Comparison of ENCODE assay signal across 8 cellular contexts in the genomic region with DNA sequence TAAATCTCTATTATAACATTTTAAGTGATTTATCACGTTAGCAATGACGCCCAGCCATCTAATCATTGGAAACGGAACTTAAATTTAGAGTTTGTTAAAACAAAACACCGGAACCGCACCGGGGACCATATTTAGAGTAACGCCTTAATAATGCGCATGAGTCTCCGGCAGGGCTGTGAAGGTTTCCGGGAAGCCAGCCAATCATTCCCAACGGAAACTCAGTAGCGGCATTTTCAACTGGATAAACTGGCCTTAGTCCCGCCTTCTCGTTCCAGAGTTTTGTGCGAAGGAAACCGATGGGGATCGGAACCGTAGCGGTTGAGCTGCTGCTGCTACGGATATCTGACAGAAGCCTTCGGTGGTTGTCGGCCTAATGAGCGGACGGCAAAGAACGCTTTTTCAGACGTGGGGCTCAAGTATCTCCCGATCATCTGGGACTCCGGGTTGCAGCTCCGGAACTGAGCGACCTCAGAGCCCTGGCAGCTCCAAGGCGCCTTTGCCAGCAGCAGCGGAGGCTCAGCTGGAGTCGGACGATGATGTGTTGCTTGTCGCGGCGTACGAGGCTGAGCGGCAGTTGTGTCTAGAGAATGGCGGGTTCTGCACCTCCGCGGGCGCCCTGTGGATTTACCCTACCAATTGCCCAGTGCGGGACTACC. TPM values are rescaled to one million over a fixed set of nuclear protein-coding genes. Genes with fewer than 3 reads are reported as not detected.
DNase-seq lines count a peak whose midpoint lies in the region; ATAC-seq and TF ChIP-seq lines count a peak whose summit lies in the region.

A gene with protein sequence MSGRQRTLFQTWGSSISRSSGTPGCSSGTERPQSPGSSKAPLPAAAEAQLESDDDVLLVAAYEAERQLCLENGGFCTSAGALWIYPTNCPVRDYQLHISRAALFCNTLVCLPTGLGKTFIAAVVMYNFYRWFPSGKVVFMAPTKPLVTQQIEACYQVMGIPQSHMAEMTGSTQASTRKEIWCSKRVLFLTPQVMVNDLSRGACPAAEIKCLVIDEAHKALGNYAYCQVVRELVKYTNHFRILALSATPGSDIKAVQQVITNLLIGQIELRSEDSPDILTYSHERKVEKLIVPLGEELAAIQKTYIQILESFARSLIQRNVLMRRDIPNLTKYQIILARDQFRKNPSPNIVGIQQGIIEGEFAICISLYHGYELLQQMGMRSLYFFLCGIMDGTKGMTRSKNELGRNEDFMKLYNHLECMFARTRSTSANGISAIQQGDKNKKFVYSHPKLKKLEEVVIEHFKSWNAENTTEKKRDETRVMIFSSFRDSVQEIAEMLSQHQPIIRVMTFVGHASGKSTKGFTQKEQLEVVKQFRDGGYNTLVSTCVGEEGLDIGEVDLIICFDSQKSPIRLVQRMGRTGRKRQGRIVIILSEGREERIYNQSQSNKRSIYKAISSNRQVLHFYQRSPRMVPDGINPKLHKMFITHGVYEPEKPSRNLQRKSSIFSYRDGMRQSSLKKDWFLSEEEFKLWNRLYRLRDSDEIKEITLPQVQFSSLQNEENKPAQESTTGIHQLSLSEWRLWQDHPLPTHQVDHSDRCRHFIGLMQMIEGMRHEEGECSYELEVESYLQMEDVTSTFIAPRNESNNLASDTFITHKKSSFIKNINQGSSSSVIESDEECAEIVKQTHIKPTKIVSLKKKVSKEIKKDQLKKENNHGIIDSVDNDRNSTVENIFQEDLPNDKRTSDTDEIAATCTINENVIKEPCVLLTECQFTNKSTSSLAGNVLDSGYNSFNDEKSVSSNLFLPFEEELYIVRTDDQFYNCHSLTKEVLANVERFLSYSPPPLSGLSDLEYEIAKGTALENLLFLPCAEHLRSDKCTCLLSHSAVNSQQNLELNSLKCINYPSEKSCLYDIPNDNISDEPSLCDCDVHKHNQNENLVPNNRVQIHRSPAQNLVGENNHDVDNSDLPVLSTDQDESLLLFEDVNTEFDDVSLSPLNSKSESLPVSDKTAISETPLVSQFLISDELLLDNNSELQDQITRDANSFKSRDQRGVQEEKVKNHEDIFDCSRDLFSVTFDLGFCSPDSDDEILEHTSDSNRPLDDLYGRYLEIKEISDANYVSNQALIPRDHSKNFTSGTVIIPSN (N-terminal part only) (plus strand): TSS at position 272 of the 656 bp plus-strand sequence. CDS start 102 bp downstream, at position 374.

- no peak within 1 kb of the TSS for H3K23ac ChIP-seq in trophoblast cell (ENCODE audit: low read length)

- no peak within 1 kb of the TSS for H4K12ac ChIP-seq in trophoblast cell (ENCODE audit: low read depth, low read length)

- H3K9me3 Mint-ChIP-seq in type B pancreatic cell = no peaks in the 10 kb centered on the region

- H3K18ac ChIP-seq in trophoblast cell (ENCODE audit: low read length) = peak within 1 kb of the TSS; percentile 68

- H3K4me2 ChIP-seq in trophoblast cell (ENCODE audit: low read length) = peak within 1 kb of the TSS; percentile 99

- peaks cover 6% of the 10 kb centered on the region for H3K79me1 ChIP-seq in trophoblast cell (ENCODE audit: low read length)

- H3K27ac ChIP-seq in cardiac muscle cell (peak within 1 kb of the TSS; percentile 99), trophoblast cell (ENCODE audit: low read depth, low read length) (peak within 1 kb of the TSS; percentile 37)

- TF ChIP-seq POLR2A in GM10847 (IDR thresholded peaks at IDR 0.05; ENCODE audit: extremely low read depth, insufficient read length) = peak; percentile 80

- H3K27ac Mint-ChIP-seq in type B pancreatic cell = peak within 1 kb of the TSS; percentile 97

- peak within 1 kb of the TSS; percentile 88 for H4K8ac ChIP-seq in trophoblast cell (ENCODE audit: low read depth, low read length)

- no peak within 1 kb of the TSS for H2AK5ac ChIP-seq in trophoblast cell (ENCODE audit: low read length)

- no CpG with 5 or more reads among the region's 44 CpGs for WGBS in trophoblast cell (ENCODE audit: extremely low coverage, insufficient coverage, insufficient read length)

- no peaks in the 10 kb centered on the region for H3K27me3 ChIP-seq in adipocyte (replicated peaks; ENCODE audit: control insufficient read depth, insufficient read depth, low read length)
- no peaks in the 10 kb centered on the region for H3K27me3 ChIP-seq in cardiac muscle cell
- no peaks in the 10 kb centered on the region for H3K27me3 ChIP-seq in trophoblast cell (ENCODE audit: insufficient read depth, low read length)

- peaks cover 4% of the 10 kb centered on the region for H3K79me2 ChIP-seq in trophoblast cell (ENCODE audit: control insufficient read depth, insufficient read depth, low read length, poor library complexity)

- H2BK12ac ChIP-seq in trophoblast cell (ENCODE audit: low read length) = no peak within 1 kb of the TSS

- H3K27me3 Mint-ChIP-seq in type B pancreatic cell = no peaks in the 10 kb centered on the region

- H3K4ac ChIP-seq in trophoblast cell (ENCODE audit: low read depth, low read length) = no peak within 1 kb of the TSS

- H3K36me3 ChIP-seq in adipocyte (ENCODE audit: control insufficient read depth, insufficient read depth, low read length, severe bottlenecking) (no peaks in the 10 kb centered on the region), cardiac muscle cell (no peaks in the 10 kb centered on the region), trophoblast cell (ENCODE audit: control insufficient read depth in 1 of 2, insufficient read depth in 2 of 2, low read length in 2 of 2) (no peaks in the 10 kb centered on the region)

- no peak within 1 kb of the TSS for H2BK5ac ChIP-seq in trophoblast cell (ENCODE audit: low read depth, low read length, poor library complexity)

- peak within 1 kb of the TSS; percentile 92 for H2AFZ ChIP-seq in trophoblast cell (ENCODE audit: insufficient read depth, low read length, poor library complexity)

- H4K91ac ChIP-seq in trophoblast cell (ENCODE audit: low read depth, low read length) = peak within 1 kb of the TSS; percentile 52

- peak; percentile 39 for ATAC-seq in HG02759 (IDR thresholded peaks at IDR 0.05; ENCODE audit: unreplicated experiment)

- peak within 1 kb of the TSS; percentile 80 for H3K14ac ChIP-seq in trophoblast cell (ENCODE audit: low read length)

- peak within 1 kb of the TSS; percentile 94 for H3K4me3 ChIP-seq in adipocyte (ENCODE audit: low read length)
- peak within 1 kb of the TSS; percentile 82 for H3K4me3 ChIP-seq in cardiac muscle cell
- H3K4me3 ChIP-seq in trophoblast cell (ENCODE audit: low read depth, low read length) = peak within 1 kb of the TSS; percentile 92

- DNase-seq in NCI-H1436 (lab: John Stamatoyannopoulos, UW) (peak; percentile 95), T follicular helper cell (ENCODE audit: low read depth) (peak; percentile 83), adipocyte (ENCODE audit: low read depth) (peak; percentile 99), cardiac muscle cell (ENCODE audit: low read depth in 1 of 2, low spot score in 1 of 2) (peak; percentile 97 to 99), trophoblast cell (peak; percentile 95 to 99), type B pancreatic cell (ENCODE audit: extremely low spot score, unreplicated experiment) (peak; percentile 89)

- H3K9ac ChIP-seq in adipocyte (ENCODE audit: low read length) (peak within 1 kb of the TSS; percentile 99), trophoblast cell (ENCODE audit: low read length) (peak within 1 kb of the TSS; percentile 55)

- no peaks in the 10 kb centered on the region for H3K36me3 Mint-ChIP-seq in type B pancreatic cell

- H3K4me3 Mint-ChIP-seq in type B pancreatic cell = peak within 1 kb of the TSS; percentile 99

- H3K4me1 Mint-ChIP-seq in type B pancreatic cell (ENCODE audit: unreplicated experiment) = peaks cover 19% of the 10 kb centered on the region

- H2BK120ac ChIP-seq in trophoblast cell (ENCODE audit: insufficient read depth, low read length, poor library complexity) = no peak within 1 kb of the TSS

- H3K4me1 ChIP-seq in adipocyte (ENCODE audit: control insufficient read depth, insufficient read depth, low read length) (peaks cover 15% of the 10 kb centered on the region), cardiac muscle cell (ENCODE audit: low read depth) (peaks cover 24% of the 10 kb centered on the region), trophoblast cell (ENCODE audit: control insufficient read depth in 1 of 2, insufficient read depth in 2 of 2, low read length in 2 of 2) (peaks cover 0 to 2% of the 10 kb centered on the region in 2 experiments)

- TF ChIP-seq CTCF in cardiac muscle cell (IDR thresholded peaks at IDR 0.05; ENCODE audit: low read depth, low read length) (no peak), type B pancreatic cell (conservative IDR thresholded peaks at IDR 0.05) (no peak)

- H3K9me3 ChIP-seq in adipocyte (ENCODE audit: control insufficient read depth, low read length) (no peaks in the 10 kb centered on the region), cardiac muscle cell (ENCODE audit: low read depth) (no peaks in the 10 kb centered on the region), trophoblast cell (ENCODE audit: insufficient read depth, low read depth, low read length) (no peaks in the 10 kb centered on the region)

RNA-seq across cellular contexts. Expression of the gene that starts here (rescaled TPM):
- 5.6 and 12.4 TPM in 2 replicates for total RNA-seq in cardiac muscle cell
- polyA plus RNA-seq in cardiac muscle cell = 5.6 and 9.6 TPM in 2 replicates
- 3.1 and 3.2 TPM in 2 replicates for polyA plus RNA-seq in trophoblast cell (2013)
- total RNA-seq in type B pancreatic cell (ENCODE audit: low replicate concordance) = 5.4 and 12.4 TPM in 2 replicates

Comparison
In these comparisons a context has a peak if more than half of its experiments do, and no peak if none do; other contexts are left out.
1. Peak in every context shown above with its lines: DNase-seq, ATAC-seq, H3K4me3 ChIP-seq and H3K27ac ChIP-seq.